In genomic region chr17:80980397-80981061, GRCh38 we compare ENCODE assay signal across 10 cellular contexts. TPM values are rescaled to one million over a fixed set of nuclear protein-coding genes. Genes with fewer than 3 reads are reported as not detected.
DNase-seq lines count a peak whose midpoint lies in the region; ATAC-seq and TF ChIP-seq lines count a peak whose summit lies in the region.
"Had no signal": no experiment of that assay in that cellular context is flagged by ENCODE, and none has a peak within 500 bp of the region (broad histone marks: within the 10 kb centered on the region; RNA-seq: fewer than 3 reads in every experiment).

No MANE protein-coding gene starts in this region.

- H3K4me1 Mint-ChIP-seq in HFFc6 (ENCODE audit: low read depth) (peaks cover 32% of the 10 kb centered on the region), naive B cell (peaks cover 10 to 11% (median 11%) of the 10 kb centered on the region in 3 donors)
- peaks cover 10% of the 10 kb centered on the region for H3K4me1 Mint-ChIP-seq in activated naive CD8-positive, alpha-beta T cell treated with anti-CD3 and anti-CD28 coated beads, Interleukin-2, amount 50 U/mL, for 24 hours

- H3K9me3 Mint-ChIP-seq in HFFc6 (no peaks in the 10 kb centered on the region), naive B cell (no peaks in the 10 kb centered on the region)
- H3K9me3 Mint-ChIP-seq in activated naive CD8-positive, alpha-beta T cell treated with anti-CD3 and anti-CD28 coated beads, Interleukin-2, amount 50 U/mL, for 24 hours: no peaks in the 10 kb centered on the region
- H3K9me3 Mint-ChIP-seq: IgD-negative memory B cell had no signal

- H3K4me1 ChIP-seq in BLaER1: peaks cover 21% of the 10 kb centered on the region

- peaks cover 14% of the 10 kb centered on the region; the same call in 1 of the 2 replicates for H4K20me1 ChIP-seq in BLaER1

- H3K27me3 ChIP-seq in BLaER1: peaks cover 42% of the 10 kb centered on the region

- H3K4me3 Mint-ChIP-seq in HFFc6 (peak overlapping the region; percentile 45), naive B cell (peak overlapping the region in 7 of 8 donors; percentile 10 to 82 (median 69))
- peak overlapping the region; percentile 66 for H3K4me3 Mint-ChIP-seq in activated naive CD8-positive, alpha-beta T cell treated with anti-CD3 and anti-CD28 coated beads, Interleukin-2, amount 50 U/mL, for 24 hours

- H3K4me3 ChIP-seq in BLaER1: no peak overlapping the region

- TF ChIP-seq CTCF in HFFc6 (IDR thresholded peaks at IDR 0.05): no peak

- H3K27ac ChIP-seq in BLaER1: no peak overlapping the region

- intact Hi-C loops in cardiac septum (cut with DNase I): loop anchor here (2.0 kb wide), 1 partner anchor 554 kb away; no protein-coding TSS in a partner anchor

- H3K4me2 ChIP-seq in BLaER1: peak overlapping the region; percentile 62; the same call in 1 of the 2 replicates

- H3K36me3 ChIP-seq in BLaER1: no peaks in the 10 kb centered on the region

- peak; percentile 74 for ATAC-seq in activated naive CD8-positive, alpha-beta T cell treated with anti-CD3 and anti-CD28 coated beads, Interleukin-2, amount 50 U/mL, for 24 hours
- ATAC-seq in naive B cell (ENCODE audit: low read depth in 2 of 2) (peak in 1 of 2 donors; percentile 44), HG02623 (IDR thresholded peaks at IDR 0.05; ENCODE audit: unreplicated experiment) (no peak), HG02642 (IDR thresholded peaks at IDR 0.05; ENCODE audit: poor library complexity, unreplicated experiment) (no peak)

- H3K9ac ChIP-seq in BLaER1: no peak overlapping the region

- DNase-seq in HFFc6 (peak; percentile 39), naive B cell (no peak), medulla oblongata (ENCODE audit: extremely low spot score) (no peak), cardiac septum (ENCODE audit: low spot score) (no peak)
- no peak for DNase-seq in activated naive CD8-positive, alpha-beta T cell treated with anti-CD3 and anti-CD28 coated beads, Interleukin-2, amount 50 U/mL, for 24 hours
- DNase-seq: trophoblast cell had no signal

- 0 out of 2 replicates have a peak, but pooled peaks cover 4% of the 10 kb centered on the region for H3K36me3 Mint-ChIP-seq in HFFc6 (ENCODE audit: low read depth)
- no peaks in the 10 kb centered on the region for H3K36me3 Mint-ChIP-seq in activated naive CD8-positive, alpha-beta T cell treated with anti-CD3 and anti-CD28 coated beads, Interleukin-2, amount 50 U/mL, for 24 hours (ENCODE audit: low read depth)
- no peaks in the 10 kb centered on the region for H3K36me3 Mint-ChIP-seq in naive B cell
- H3K36me3 Mint-ChIP-seq: IgD-negative memory B cell had no signal

- H3K27me3 Mint-ChIP-seq in HFFc6 (ENCODE audit: insufficient read depth) (peaks cover 27% of the 10 kb centered on the region), naive B cell (peaks cover 0 to 19% (median 15%) of the 10 kb centered on the region in 3 donors)
- H3K27me3 Mint-ChIP-seq in activated naive CD8-positive, alpha-beta T cell treated with anti-CD3 and anti-CD28 coated beads, Interleukin-2, amount 50 U/mL, for 24 hours: peaks cover 12% of the 10 kb centered on the region

- H3K27ac Mint-ChIP-seq in HFFc6 (peak overlapping the region; percentile 22), naive B cell (peak overlapping the region in 3 of 6 donors; percentile 4 to 96 (median 90))
- peak overlapping the region; percentile 57 for H3K27ac Mint-ChIP-seq in activated naive CD8-positive, alpha-beta T cell treated with anti-CD3 and anti-CD28 coated beads, Interleukin-2, amount 50 U/mL, for 24 hours
- H3K27ac Mint-ChIP-seq: IgD-negative memory B cell had no signal

- no peaks in the 10 kb centered on the region for H3K9me3 ChIP-seq in BLaER1

RNA-seq across cellular contexts. Expression of gene CHMP6, which starts 11.1 kb away (rescaled TPM):
- total RNA-seq in HFFc6 (2021; fragmentation: NEBNext Ultra II Directional; extraction: Animal tissue kit (Norgen Biotek cat#: 25700)): 10 to 100 TPM; 27.6 to 38.5 (median 31.5) TPM
- polyA plus RNA-seq in naive B cell (ENCODE audit: low read depth in 6 of 6): 10 to 100 TPM; 38.8 to 51.8 (median 43.5) TPM
- 21.7 TPM for total RNA-seq in cardiac septum

RNA-seq across cellular contexts. Expression of gene BAIAP2, which starts 54.4 kb away (rescaled TPM):
- total RNA-seq in HFFc6 (2021; fragmentation: NEBNext Ultra II Directional; extraction: Animal tissue kit (Norgen Biotek cat#: 25700)): 10 to 100 TPM; 30.8 to 47.4 (median 35.9) TPM
- 1 to 10 TPM in 3 of 6 donors, under 1 TPM in 3; 0.19 to 6.1 (median 0.79) TPM for polyA plus RNA-seq in naive B cell (ENCODE audit: low read depth in 6 of 6)
- total RNA-seq in cardiac septum: 9.8 TPM
